Comparison of ENCODE assay signal across 1 cellular context in the genomic region with DNA sequence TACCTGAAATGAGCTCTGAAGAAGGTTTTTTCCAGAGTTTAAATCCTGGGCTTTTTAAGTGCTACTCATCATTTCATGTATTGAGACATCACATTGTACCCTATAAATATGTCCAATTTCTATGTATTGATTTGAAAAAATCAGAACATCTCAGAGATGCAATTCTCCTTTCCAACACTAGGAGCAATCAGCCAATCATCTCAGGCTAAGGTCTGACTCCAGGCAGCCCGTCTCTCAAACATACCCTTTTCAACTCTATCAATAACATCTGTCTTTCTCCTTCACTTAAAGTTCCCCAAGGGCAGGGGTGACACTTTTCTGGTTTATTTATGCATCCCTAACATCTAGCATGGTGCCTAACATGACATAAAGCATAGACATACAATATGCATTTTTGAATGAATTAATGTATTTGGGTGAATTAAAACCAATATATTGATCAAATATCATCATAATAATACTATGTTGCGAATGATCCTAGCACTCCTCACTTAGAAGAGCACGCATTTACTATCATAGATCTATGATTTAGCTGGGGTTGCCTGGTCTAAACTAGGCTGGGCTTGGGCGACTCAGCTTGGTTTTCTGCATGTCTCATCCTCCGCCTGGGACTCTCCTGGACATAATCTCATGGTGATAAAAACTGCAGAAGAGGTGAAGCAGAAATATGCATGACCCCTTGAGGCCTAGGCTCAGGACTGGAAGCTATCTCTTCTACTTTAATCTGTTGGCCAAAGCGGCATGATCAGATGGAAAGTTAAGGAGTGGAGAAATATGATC.
TF ChIP-seq lines count a peak whose summit lies in the region.

No MANE protein-coding gene starts in this region.

TF ChIP-seq in IMR-90, 13 proteins besides CTCF, POLR2A, EP300 and RAD21 (continued from another document):
- TF ChIP-seq MAZ (IDR thresholded peaks at IDR 0.05; ENCODE audit: borderline replicate concordance, low read depth, low read length) (no peak), CEBPB (IDR thresholded peaks at IDR 0.05; ENCODE audit: low read depth, low read length) (no peak), RFX5 (IDR thresholded peaks at IDR 0.05; ENCODE audit: low read depth, low read length) (no peak)
TF ChIP-seq in IMR-90: peak in this region for 0.
